ENCODE assay signal across 33 cellular contexts in the genomic region with DNA sequence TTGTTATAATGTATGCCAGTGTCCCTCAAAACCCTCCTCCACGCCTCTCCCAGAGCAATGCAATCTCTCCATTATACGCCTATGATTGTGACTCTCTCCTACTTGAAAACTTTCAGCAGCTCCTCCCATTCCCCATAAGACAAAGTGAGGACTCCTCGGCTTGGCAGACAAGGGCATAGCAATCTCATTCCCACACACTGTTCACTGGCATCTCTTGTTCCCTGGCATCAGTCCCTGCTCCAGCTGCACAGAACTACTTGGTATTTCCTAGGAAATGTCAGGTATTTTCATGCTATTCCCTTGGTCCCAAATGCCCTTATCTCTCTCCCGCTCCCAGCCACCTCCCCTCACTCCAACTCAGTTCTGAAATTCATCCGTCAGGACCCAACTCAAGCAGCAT. TPM values are rescaled to one million over a fixed set of nuclear protein-coding genes. Genes with fewer than 3 reads are reported as not detected.
"Had no signal": no experiment of that assay in that cellular context is flagged by ENCODE, and none has a peak within 500 bp of the region (broad histone marks: within the 10 kb centered on the region; RNA-seq: fewer than 3 reads in every experiment).

No MANE protein-coding gene starts in this region.

- H3K4me3 Mint-ChIP-seq: activated B cell treated with CpG ODN at 0.5 μM for 24 hours; activated CD4-positive, alpha-beta memory T cell treated with anti-CD3 and anti-CD28 coated beads, Interleukin-2, amount 10 ng/mL, durations not matched to agents 7 days and 5 days; activated CD4-positive, alpha-beta T cell treated with anti-CD3 and anti-CD28 coated beads, Interleukin-2, amount 10 ng/mL, durations not matched to agents 24 days and 14 days; activated CD8-positive, alpha-beta memory T cell treated with anti-CD3 and anti-CD28 coated beads, Interleukin-2, amount 10 ng/mL, durations not matched to agents 7 days and 5 days; activated CD8-positive, alpha-beta T cell treated with anti-CD3 and anti-CD28 coated beads, Interleukin-2, amount 10 ng/mL, durations not matched to agents 7 days and 5 days; activated naive CD4-positive, alpha-beta T cell treated with anti-CD3 and anti-CD28 coated beads, Interleukin-2, amount 10 ng/mL, durations not matched to agents 7 days and 5 days; activated naive CD8-positive, alpha-beta T cell treated with anti-CD3 and anti-CD28 coated beads for 36 hours; activated T-cell treated with anti-CD3 and anti-CD28 coated beads, Interleukin-2, amount 50 U/mL, for 24 hours; brain; central memory CD8-positive, alpha-beta T cell; T-cell; T-helper 2 cell treated with Interferon-gamma antibody and Interleukin-4, amounts not matched to agents 5 μg/mL and 100 μg/mL, for 36 hours had no signal

- ATAC-seq: activated CD8-positive, alpha-beta memory T cell treated with anti-CD3 and anti-CD28 coated beads, Interleukin-2, amount 10 ng/mL, durations not matched to agents 7 days and 5 days; activated CD8-positive, alpha-beta T cell treated with anti-CD3 and anti-CD28 coated beads, Interleukin-2, amount 10 ng/mL, durations not matched to agents 7 days and 5 days; activated naive CD4-positive, alpha-beta T cell treated with anti-CD3 and anti-CD28 coated beads, Interleukin-2, amount 50 U/mL, for 72 hours; T-cell had no signal

- H3K9me3 ChIP-seq: adrenal gland had no signal

- H3K4me1 Mint-ChIP-seq: activated B cell treated with CpG ODN at 0.5 μM for 24 hours; activated naive CD4-positive, alpha-beta T cell treated with anti-CD3 and anti-CD28 coated beads, Interleukin-2, amount 10 ng/mL, durations not matched to agents 7 days and 5 days; central memory CD8-positive, alpha-beta T cell; T-cell had no signal

- H3K9me3 Mint-ChIP-seq: activated B cell treated with CpG ODN at 0.5 μM for 24 hours; activated CD4-positive, alpha-beta memory T cell treated with anti-CD3 and anti-CD28 coated beads, Interleukin-2, amount 10 ng/mL, durations not matched to agents 7 days and 5 days; activated CD4-positive, alpha-beta T cell treated with anti-CD3 and anti-CD28 coated beads, Interleukin-2, amount 10 ng/mL, durations not matched to agents 24 days and 14 days; activated naive CD4-positive, alpha-beta T cell treated with anti-CD3 and anti-CD28 coated beads, Interleukin-2, amount 10 ng/mL, durations not matched to agents 7 days and 5 days; activated naive CD4-positive, alpha-beta T cell treated with anti-CD3 and anti-CD28 coated beads, Interleukin-2, amount 50 U/mL, for 72 hours; activated naive CD8-positive, alpha-beta T cell treated with anti-CD3 and anti-CD28 coated beads for 36 hours; activated T-cell treated with anti-CD3 and anti-CD28 coated beads, Interleukin-2, amount 50 U/mL, for 24 hours; activated T-helper 2 cell treated with anti-CD3 and anti-CD28 coated beads, Interferon-gamma antibody, Interleukin-2, Interleukin-4, amounts not matched to agents 10 μg/mL and 5 μg/mL and 100 μg/mL, durations not matched to agents 14 hours and 24 hours and 36 hours; central memory CD8-positive, alpha-beta T cell; T-helper 2 cell treated with Interferon-gamma antibody and Interleukin-4, amounts not matched to agents 5 μg/mL and 100 μg/mL, for 36 hours had no signal

- H3K36me3 Mint-ChIP-seq: activated naive CD4-positive, alpha-beta T cell treated with anti-CD3 and anti-CD28 coated beads, Interleukin-2, amount 10 ng/mL, durations not matched to agents 7 days and 5 days; activated naive CD4-positive, alpha-beta T cell treated with anti-CD3 and anti-CD28 coated beads, Interleukin-2, amount 50 U/mL, for 72 hours; activated naive CD8-positive, alpha-beta T cell treated with anti-CD3 and anti-CD28 coated beads for 36 hours; brain; T-cell had no signal

- DNase-seq: activated B cell treated with CpG ODN at 0.5 μM for 24 hours; activated CD4-positive, alpha-beta memory T cell treated with anti-CD3 and anti-CD28 coated beads, Interleukin-2, amount 10 ng/mL, durations not matched to agents 7 days and 5 days; activated CD4-positive, alpha-beta T cell treated with anti-CD3 and anti-CD28 coated beads for 4 hours; activated CD4-positive, alpha-beta T cell treated with anti-CD3 and anti-CD28 coated beads, Interleukin-2, amount 10 ng/mL, durations not matched to agents 24 days and 14 days; activated CD4-positive, alpha-beta T cell treated with anti-CD3 and anti-CD28 coated beads, Interleukin-2, amount 50 U/mL, for 48 hours; activated CD4-positive, CD25-positive, alpha-beta regulatory T cell treated with anti-CD3 and anti-CD28 coated beads, Interleukin-2, amount 50 U/mL, for 72 hours; activated CD8-positive, alpha-beta memory T cell treated with anti-CD3 and anti-CD28 coated beads for 24 hours; activated CD8-positive, alpha-beta memory T cell treated with anti-CD3 and anti-CD28 coated beads, Interleukin-2, amount 10 ng/mL, durations not matched to agents 7 days and 5 days; activated CD8-positive, alpha-beta memory T cell treated with anti-CD3 and anti-CD28 coated beads, Interleukin-2, amount 50 U/mL, for 48 hours; activated CD8-positive, alpha-beta T cell treated with anti-CD3 and anti-CD28 coated beads, Interleukin-2, amount 10 ng/mL, durations not matched to agents 7 days and 5 days; activated effector memory CD4-positive, alpha-beta T cell treated with Interleukin-2 at 50 U/mL for 16 hours; activated gamma-delta T cell; activated naive CD4-positive, alpha-beta T cell treated with anti-CD3 and anti-CD28 coated beads, Interleukin-2, amount 10 ng/mL, durations not matched to agents 7 days and 5 days; activated naive CD4-positive, alpha-beta T cell treated with Interleukin-2 at 50 U/mL for 16 hours; activated naive CD8-positive, alpha-beta T cell treated with anti-CD3 and anti-CD28 coated beads for 36 hours; activated T-cell treated with anti-CD3 and anti-CD28 coated beads, Interleukin-2, amount 50 U/mL, for 24 hours; activated T-cell treated with anti-CD3 and anti-CD28 coated beads, Interleukin-2, amount 50 U/mL, for 48 hours; adrenal gland; amniotic stem cell; aorta; cerebellar nuclear complex; T-cell; T-helper 2 cell; T-helper 9 cell had no signal

- H3K36me3 ChIP-seq: adrenal gland, cardiac muscle cell had no signal

- FAIRE-seq: bronchial epithelial cell, TTC549 had no signal

- H3K4me3 ChIP-seq: adrenal gland, cardiac muscle cell had no signal

- H3K27me3 ChIP-seq: adrenal gland, cardiac muscle cell had no signal

- H3K27ac ChIP-seq: adrenal gland, cardiac muscle cell, VCaP had no signal

- H3K4me1 ChIP-seq: adrenal gland had no signal

- H3K27ac Mint-ChIP-seq: activated B cell treated with CpG ODN at 0.5 μM for 24 hours; activated CD4-positive, alpha-beta memory T cell treated with anti-CD3 and anti-CD28 coated beads, Interleukin-2, amount 10 ng/mL, durations not matched to agents 7 days and 5 days; activated CD4-positive, alpha-beta T cell treated with anti-CD3 and anti-CD28 coated beads, Interleukin-2, amount 10 ng/mL, durations not matched to agents 24 days and 14 days; activated CD8-positive, alpha-beta memory T cell treated with anti-CD3 and anti-CD28 coated beads, Interleukin-2, amount 10 ng/mL, durations not matched to agents 7 days and 5 days; activated CD8-positive, alpha-beta T cell treated with anti-CD3 and anti-CD28 coated beads, Interleukin-2, amount 10 ng/mL, durations not matched to agents 7 days and 5 days; activated naive CD4-positive, alpha-beta T cell treated with anti-CD3 and anti-CD28 coated beads, Interleukin-2, amount 10 ng/mL, durations not matched to agents 7 days and 5 days; activated naive CD4-positive, alpha-beta T cell treated with anti-CD3 and anti-CD28 coated beads, Interleukin-2, amount 50 U/mL, for 72 hours; activated naive CD8-positive, alpha-beta T cell treated with anti-CD3 and anti-CD28 coated beads for 36 hours; activated T-cell treated with anti-CD3 and anti-CD28 coated beads, Interleukin-2, amount 50 U/mL, for 24 hours; activated T-helper 2 cell treated with anti-CD3 and anti-CD28 coated beads, Interferon-gamma antibody, Interleukin-2, Interleukin-4, amounts not matched to agents 10 μg/mL and 5 μg/mL and 100 μg/mL, durations not matched to agents 14 hours and 24 hours and 36 hours; brain; T-cell; T-helper 2 cell treated with Interferon-gamma antibody and Interleukin-4, amounts not matched to agents 5 μg/mL and 100 μg/mL, for 36 hours had no signal

RNA-seq across cellular contexts. Expression of gene TMPRSS5, which starts 28.5 kb away (rescaled TPM):
- polyA plus RNA-seq: cardiac muscle cell had no signal
